Comparison of ENCODE assay signal across 10 cellular contexts in the genomic region with DNA sequence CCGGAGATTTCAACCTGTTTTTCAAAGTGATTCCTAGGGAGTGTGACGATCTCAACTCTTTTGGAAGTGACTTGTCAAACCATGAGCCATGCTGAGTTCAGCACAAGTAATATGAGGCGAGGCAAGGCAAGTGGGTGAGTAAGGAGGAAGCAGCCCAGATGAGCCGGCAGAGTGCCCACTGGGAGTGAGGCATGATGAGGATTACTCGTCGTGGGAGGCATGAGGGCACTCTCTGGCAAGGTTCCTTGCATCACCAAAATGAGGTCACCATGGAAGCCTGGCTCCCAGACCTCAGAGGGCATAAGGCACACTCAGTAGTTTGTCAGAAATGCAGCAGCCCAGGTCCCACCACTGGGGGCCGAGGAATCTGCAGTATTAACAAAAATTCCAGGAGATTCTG.
DNase-seq lines count a peak whose midpoint lies in the region; ATAC-seq and TF ChIP-seq lines count a peak whose summit lies in the region.
"Had no signal": no experiment of that assay in that cellular context is flagged by ENCODE, and none has a peak within 500 bp of the region (broad histone marks: within the 10 kb centered on the region; RNA-seq: fewer than 3 reads in every experiment).

No MANE protein-coding gene starts in this region.

- DNase-seq in DMS 273 (lab: John Stamatoyannopoulos, UW; ENCODE audit: unreplicated experiment), result peak; percentile 44
- no peak for DNase-seq in DMS 273 treated with DMSO at 0.1 percent for 48 hours (lab: John Stamatoyannopoulos, UW)
- DNase-seq in T1000 (lab: John Stamatoyannopoulos, UW), result peak; percentile 92
- peak; percentile 98 for DNase-seq in foreskin fibroblast
- DNase-seq in stromal cell of bone marrow (ENCODE audit: low read depth), result peak; percentile 94
- DNase-seq in stimulated activated CD4-positive, alpha-beta T cell treated with anti-CD3 and anti-CD28 coated beads, Interleukin-4, amount 100 ng/mL, for 4 hours, result no peak
- DNase-seq: NCI-H1694 had no signal

- ATAC-seq in GM21526 (IDR thresholded peaks at IDR 0.05; ENCODE audit: low FRiP score, unreplicated experiment), result no peak
- no peak for ATAC-seq in GM21367 (IDR thresholded peaks at IDR 0.05; ENCODE audit: unreplicated experiment)

- TF ChIP-seq CTCF in foreskin fibroblast (IDR thresholded peaks at IDR 0.05; ENCODE audit: low read depth, low read length), result no peak

- no peak overlapping the region for H3K4me3 ChIP-seq in foreskin fibroblast (ENCODE audit: low read depth in 1 of 2, low read length in 2 of 2)
- H3K4me3 ChIP-seq: ascending aorta had no signal

Comparison
In these comparisons a context has a peak if more than half of its experiments do, and no peak if none do; other contexts are left out.
1. DNase-seq: peak in DMS 273 (single experiment), T1000 (single experiment), foreskin fibroblast (2 of 2) and stromal cell of bone marrow (single experiment); none in DMS 273 treated with DMSO at 0.1 percent for 48 hours (single experiment) and stimulated activated CD4-positive, alpha-beta T cell treated with anti-CD3 and anti-CD28 coated beads, Interleukin-4, amount 100 ng/mL, for 4 hours (0 of 2).